Comparison of ENCODE assay signal across 23 cellular contexts in genomic region chr19:32858155-32858554, GRCh38. TPM values are rescaled to one million over a fixed set of nuclear protein-coding genes. Genes with fewer than 3 reads are reported as not detected.
DNase-seq lines count a peak whose midpoint lies in the region; ATAC-seq, FAIRE-seq and TF ChIP-seq lines count a peak whose summit lies in the region.
"Had no signal": no experiment of that assay in that cellular context is flagged by ENCODE, and none has a peak within 500 bp of the region (broad histone marks: within the 10 kb centered on the region; RNA-seq: fewer than 3 reads in every experiment).

No MANE protein-coding gene starts in this region.

- H3K23ac ChIP-seq in H1 (ENCODE audit: insufficient read length): no peak overlapping the region

- POLR2A ChIA-PET in H1 (lab: Charles Lee; ENCODE audit: partially characterized antibody): no interaction called here

- no peak overlapping the region for H2BK20ac ChIP-seq in H1 (ENCODE audit: low read length)

- H4K91ac ChIP-seq in H1 (replicated peaks; ENCODE audit: insufficient read length, low read length): no peak overlapping the region

- no peak overlapping the region for H2BK120ac ChIP-seq in H1 (replicated peaks; ENCODE audit: low read depth, low read length)

- no peak overlapping the region for H3K27ac ChIP-seq in H1 (ENCODE audit: low read depth, low read length)
- H3K27ac ChIP-seq in osteoblast (ENCODE audit: low read depth, low read length): no peak overlapping the region
- H3K27ac ChIP-seq in stomach: no peak overlapping the region
- no peak overlapping the region for H3K27ac ChIP-seq in foreskin keratinocyte
- H3K27ac ChIP-seq: GM23248 had no signal

- no peak for FAIRE-seq in H1 (lab: Jason Lieb, UNC)
- no peak for FAIRE-seq in GM12891 (lab: Jason Lieb, UNC)
- FAIRE-seq: GM12892, GM19239 had no signal

- no peak overlapping the region for H3K56ac ChIP-seq in H1 (replicated peaks; ENCODE audit: insufficient read length, low read depth, low read length)

- no peak for TF ChIP-seq RAD21 in H1 (IDR thresholded peaks at IDR 0.05 in 1 of 2, conservative IDR thresholded peaks at IDR 0.05 in 1 of 2; ENCODE audit: low read depth in 2 of 2, low read length in 2 of 2)

- H4K20me1 ChIP-seq in H1 (replicated peaks in 1 of 2; ENCODE audit: control insufficient read depth in 1 of 2, insufficient read depth in 2 of 2, low read length in 2 of 2) (no peaks in the 10 kb centered on the region), osteoblast (ENCODE audit: insufficient read depth, low read length) (no peaks in the 10 kb centered on the region)

- H4K5ac ChIP-seq in H1 (ENCODE audit: insufficient read length, low read depth, low read length): no peak overlapping the region

- no peak overlapping the region for H3K14ac ChIP-seq in H1 (ENCODE audit: insufficient read length)

- H3K27me3 ChIP-seq in H7 (ENCODE audit: control insufficient read depth, insufficient read depth, low read length) (no peaks in the 10 kb centered on the region), H1 (replicated peaks in 1 of 4; ENCODE audit: control insufficient read depth in 3 of 4, extremely low read depth in 1 of 4, insufficient read depth in 3 of 4, low read length in 3 of 4) (no peaks in the 10 kb centered on the region), osteoblast (ENCODE audit: insufficient read depth, low read length) (no peaks in the 10 kb centered on the region), stomach (no peaks in the 10 kb centered on the region), foreskin keratinocyte (no peaks in the 10 kb centered on the region)

- no peak overlapping the region for H3K4me2 ChIP-seq in H1 (ENCODE audit: insufficient read depth in 1 of 2, low read depth in 2 of 2, low read length in 2 of 2)
- no peak overlapping the region for H3K4me2 ChIP-seq in osteoblast (ENCODE audit: insufficient read depth, low read length)

- TF ChIP-seq CTCF in H1 (IDR thresholded peaks at IDR 0.05; ENCODE audit: control extremely low read depth in 1 of 3, insufficient read depth in 1 of 3, low read depth in 1 of 3, low read length in 3 of 3): no peak
- no peak for TF ChIP-seq CTCF in osteoblast (IDR thresholded peaks at IDR 0.05; ENCODE audit: extremely low read depth, low read depth, low read length)
- no peak for TF ChIP-seq CTCF in stomach (IDR thresholded peaks at IDR 0.05)
- no peak for TF ChIP-seq CTCF in foreskin keratinocyte (conservative IDR thresholded peaks at IDR 0.05)

- H2AFZ ChIP-seq in H1 (ENCODE audit: low read length): no peak overlapping the region
- no peak overlapping the region for H2AFZ ChIP-seq in osteoblast (ENCODE audit: low read length)
- H2AFZ ChIP-seq: GM23248 had no signal

- H4K8ac ChIP-seq in H1 (ENCODE audit: extremely low read depth, insufficient read depth, low read length): peak overlapping the region; percentile 14; the same call in 1 of the 2 replicates

- no peak overlapping the region for H3K18ac ChIP-seq in H1 (ENCODE audit: extremely low read depth, low read length)

- CTCF ChIA-PET in H1 (lab: Charles Lee; ENCODE audit: partially characterized antibody): no interaction called here

- DNase-seq in H7 (peak; percentile 57), H1 (ENCODE audit: low read depth in 1 of 2, low spot score in 2 of 2) (no peak), osteoblast (ENCODE audit: insufficient read length, low spot score, missing footprints) (peak; percentile 30), stomach (peak; percentile 8), foreskin keratinocyte (no peak), pons (ENCODE audit: low spot score) (no peak), GM12891 (ENCODE audit: insufficient read length, low spot score) (no peak)
- DNase-seq: 8988T; C1 segment of cervical spinal cord; Calu3; CD4-positive, alpha-beta memory T cell; COR-L47; DMS53; DMS79 treated with DMSO at 0.1 percent for 48 hours; GF-D8; GM23248 had no signal

- no peak overlapping the region for H2BK15ac ChIP-seq in H1 (ENCODE audit: low read length)

- ATAC-seq in HG02759 (IDR thresholded peaks at IDR 0.05; ENCODE audit: unreplicated experiment) (no peak), foreskin keratinocyte (no peak)

- H3K4me1 ChIP-seq in H1 (replicated peaks in 1 of 4; ENCODE audit: control insufficient read depth in 3 of 4, insufficient read depth in 4 of 4, low read length in 3 of 4) (no peaks in the 10 kb centered on the region; a peak in 1 of 7 replicates), osteoblast (ENCODE audit: insufficient read depth, low read length) (no peaks in the 10 kb centered on the region), stomach (no peaks in the 10 kb centered on the region), foreskin keratinocyte (no peaks in the 10 kb centered on the region)
- H3K4me1 ChIP-seq: HAP-1 had no signal

- TF ChIP-seq EP300 in H1 (IDR thresholded peaks at IDR 0.05; ENCODE audit: borderline replicate concordance in 1 of 2, low read depth in 2 of 2, low read length in 2 of 2) (no peak), stomach (IDR thresholded peaks at IDR 0.05) (no peak)

- H3K79me1 ChIP-seq in H1 (ENCODE audit: low read depth, low read length): no peaks in the 10 kb centered on the region

- no peaks in the 10 kb centered on the region for H3K79me2 ChIP-seq in H1 (ENCODE audit: control insufficient read depth in 1 of 2, insufficient read depth in 2 of 2, low read length in 2 of 2)
- no peaks in the 10 kb centered on the region for H3K79me2 ChIP-seq in osteoblast (ENCODE audit: insufficient read depth, low read length)

- no peak overlapping the region for H3K4ac ChIP-seq in H1 (replicated peaks; ENCODE audit: insufficient read length, low read depth, low read length)

- no peak for TF ChIP-seq POLR2A in H1 (IDR thresholded peaks at IDR 0.05; ENCODE audit: control extremely low read depth in 1 of 2, low read depth in 2 of 2, low read length in 2 of 2)
- TF ChIP-seq POLR2A in stomach (IDR thresholded peaks at IDR 0.05): no peak
- TF ChIP-seq POLR2A in GM12891 (IDR thresholded peaks at IDR 0.05; ENCODE audit: low read depth, low read length): no peak

- H3K23me2 ChIP-seq in H1 (ENCODE audit: low read depth, low read length): no peaks in the 10 kb centered on the region

- H3K36me3 ChIP-seq in H7 (replicated peaks; ENCODE audit: control insufficient read depth, insufficient read depth, low read length): no peaks in the 10 kb centered on the region
- no peaks in the 10 kb centered on the region for H3K36me3 ChIP-seq in H1 (ENCODE audit: control insufficient read depth in 2 of 4, insufficient read depth in 4 of 4, low read length in 3 of 4)
- H3K36me3 ChIP-seq in osteoblast (ENCODE audit: insufficient read depth, low read length): no peaks in the 10 kb centered on the region
- peaks cover 0 to 10% (median 0%) of the 10 kb centered on the region in 4 donors for H3K36me3 ChIP-seq in stomach
- H3K36me3 ChIP-seq: HAP-1 had no signal

- intact Hi-C loops in stomach (cut with DNase I; ENCODE audit: low total_unique reads): no loop called here

- H3K4me3 ChIP-seq in H7 (ENCODE audit: insufficient read depth, low read depth, low read length) (no peak overlapping the region), H1 (ENCODE audit: extremely low read depth in 1 of 4, insufficient read depth in 2 of 4, low read depth in 3 of 4, low read length in 4 of 4) (no peak overlapping the region), osteoblast (ENCODE audit: insufficient read depth, low read length) (no peak overlapping the region), stomach (no peak overlapping the region)
- H3K4me3 ChIP-seq: GM23248, HAP-1 had no signal

- no peak overlapping the region for H2BK5ac ChIP-seq in H1 (ENCODE audit: low read depth, low read length)

- no peak overlapping the region for H2AK5ac ChIP-seq in H1 (ENCODE audit: low read depth, low read length)

- H2BK12ac ChIP-seq in H1 (ENCODE audit: low read depth, low read length): no peak overlapping the region

- WGBS in H1 (ENCODE audit: extremely low coverage in 1 of 2, insufficient coverage in 1 of 2, insufficient read length in 1 of 2, insufficient replicate concordance in 2 of 2, low coverage in 1 of 2, low lambda C conversion rate in 2 of 2, missing lambda C conversion rate in 1 of 2), 2 experiments: 87% methylated on average over 13 of the region's 13 CpGs; no CpG with 5 or more reads in 1 of the 2 experiments
- 88 to 90% (median 89%) methylated on average over 13 of the region's 13 CpGs for WGBS in stomach, 5 donors

- H3K9me3 ChIP-seq in H1 (ENCODE audit: insufficient read depth in 2 of 2, low read depth in 1 of 2, low read length in 1 of 2) (no peaks in the 10 kb centered on the region), osteoblast (ENCODE audit: low read depth, low read length) (no peaks in the 10 kb centered on the region), stomach (no peaks in the 10 kb centered on the region)
- H3K9me3 ChIP-seq: HAP-1 had no signal

- H3K9ac ChIP-seq in H1 (replicated peaks in 1 of 4; ENCODE audit: extremely low read depth in 1 of 4, low read depth in 3 of 4, low read length in 3 of 4): no peak overlapping the region
- H3K9ac ChIP-seq: GM23248 had no signal

TF ChIP-seq in H1, 55 proteins besides CTCF, POLR2A, EP300 and RAD21 (continues in another document):
- TF ChIP-seq GTF2F1 (IDR thresholded peaks at IDR 0.05; ENCODE audit: borderline replicate concordance, low read depth, low read length): no peak
- no peak for TF ChIP-seq PHF8 (conservative IDR thresholded peaks at IDR 0.05; ENCODE audit: low read depth, low read length)
- TF ChIP-seq SUZ12 (IDR thresholded peaks at IDR 0.05; ENCODE audit: low read length): no peak
- no peak for TF ChIP-seq SP4 (IDR thresholded peaks at IDR 0.05; ENCODE audit: low read length)

TF ChIP-seq in GM12891, 5 proteins besides CTCF, POLR2A, EP300 and RAD21 (continues in another document):
- TF ChIP-seq TAF1 (IDR thresholded peaks at IDR 0.05; ENCODE audit: low read depth, low read length) (no peak), POLR2AphosphoS5 (IDR thresholded peaks at IDR 0.05; ENCODE audit: low read depth, low read length) (no peak), PAX5 (IDR thresholded peaks at IDR 0.05; ENCODE audit: insufficient read depth, low read length, severe bottlenecking) (no peak), POU2F2 (IDR thresholded peaks at IDR 0.05; ENCODE audit: low read depth, low read length) (no peak)

RNA-seq across cellular contexts. Expression of gene SLC7A9, which starts 11.4 kb away (rescaled TPM):
- total RNA-seq in H7 (2014; rRNA removed; shearing (Covaris generic)): not detected in 2 replicates
- total RNA-seq in H1 (2021; fragmentation: NEBNext Ultra II Directional; extraction: Animal tissue kit (Norgen Biotek cat#: 25700)): not detected in 2 replicates
- polyA plus RNA-seq in H1 (2011; rRNA removed): 0.08 and 0.15 TPM in 2 replicates
- 0.06 TPM for polyA plus RNA-seq in H1 (2011; cell fraction: cytosol; rRNA removed)
- 0.47 TPM for polyA plus RNA-seq in H1 (2011; cell fraction: nucleus; rRNA removed)
- polyA plus RNA-seq in H1 (2012, experiment 1 of 2): 0.09 TPM in 1 of 4 replicates, not detected in the others
- polyA plus RNA-seq in H1 (2012, experiment 2 of 2): not detected
- polyA plus RNA-seq in H1 (2013, experiment 1 of 2): 0.04 TPM
- 0.06 TPM for polyA plus RNA-seq in H1 (2013, experiment 2 of 2)
- polyA minus RNA-seq in H1 (2011; rRNA and poly(A)+ RNA removed): not detected in 2 replicates
- not detected for polyA minus RNA-seq in H1 (2011; cell fraction: cytosol; rRNA and poly(A)+ RNA removed)
- not detected for polyA minus RNA-seq in H1 (2011; cell fraction: nucleus; rRNA and poly(A)+ RNA removed)
- total RNA-seq in osteoblast: under 0.01 and 0.59 TPM in 2 replicates
- 1 to 10 TPM in 1 of 5 donors, not detected in 4; 2.4 TPM for total RNA-seq in stomach
- under 1 TPM in 1 of 3 donors, not detected in 2; 0.58 TPM for polyA plus RNA-seq in stomach
- total RNA-seq in foreskin keratinocyte: not detected in 2 replicates
- 0.03 TPM in 1 of 2 replicates, not detected in the other for polyA plus RNA-seq in foreskin keratinocyte
- polyA plus RNA-seq in GM12891 (2012; ENCODE audit: low read depth, missing spikeins): 0.06 TPM
- total RNA-seq: Daoy, GM23248, H4 had no signal
- polyA plus RNA-seq: BJ; CD4-positive, alpha-beta memory T cell; GM23248 had no signal

Comparison
In these comparisons a context has a peak if more than half of its experiments do, and no peak if none do; other contexts are left out.
1. DNase-seq: peak in H7 (single experiment), osteoblast (single experiment) and stomach (single experiment); none in H1 (0 of 2), foreskin keratinocyte (0 of 2), pons (single experiment) and GM12891 (single experiment).